24 cellular contexts compared by ENCODE assay signal in the genomic region with DNA sequence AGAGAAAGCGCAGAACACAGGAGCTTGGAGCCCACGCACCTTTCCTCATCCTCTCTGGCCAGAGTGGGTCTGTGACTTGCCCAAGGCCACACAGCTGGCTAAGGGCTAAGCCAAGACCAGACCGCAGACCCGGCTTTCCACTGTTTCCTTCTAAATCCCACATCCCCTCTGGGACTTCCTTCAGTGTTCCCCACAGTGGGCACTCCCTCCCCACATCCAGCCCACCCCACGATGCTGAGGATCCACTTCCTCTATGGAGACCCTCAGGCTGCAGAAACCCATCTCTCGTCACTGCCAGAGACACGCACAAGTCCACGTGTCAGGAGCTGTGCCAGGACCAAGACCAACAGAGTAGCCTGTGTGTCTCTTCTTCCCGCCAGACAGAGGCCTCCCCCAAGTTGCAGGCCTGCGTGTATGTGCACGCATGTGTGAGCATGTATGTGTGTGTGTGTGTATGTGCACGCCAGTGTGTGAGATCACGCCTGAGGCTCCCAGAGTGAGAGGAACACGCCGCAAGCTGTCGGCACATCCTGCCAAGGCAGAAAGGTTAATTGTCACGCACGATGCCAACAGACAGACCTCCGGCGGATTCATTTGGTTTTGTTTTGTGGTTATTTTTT. TPM values are rescaled to one million over a fixed set of nuclear protein-coding genes. Genes with fewer than 3 reads are reported as not detected.
A peak's percentile ranks its signal among the peaks of the same experiment; 100 is the strongest.
DNase-seq lines count a peak whose midpoint lies in the region; ATAC-seq lines count a peak whose summit lies in the region.
"Had no signal": no experiment of that assay in that cellular context is flagged by ENCODE, and none has a peak within 500 bp of the region (broad histone marks: within the 10 kb centered on the region; RNA-seq: fewer than 3 reads in every experiment).

No MANE protein-coding gene starts in this region.

- intact Hi-C loops in naive thymus-derived CD4-positive, alpha-beta T cell (cut with micrococcal nuclease): no loop called here

- peaks cover 0 to 9% (median 5%) of the 10 kb centered on the region in 3 experiments for H3K36me3 ChIP-seq in naive thymus-derived CD4-positive, alpha-beta T cell (ENCODE audit: control insufficient read depth in 2 of 3, insufficient read depth in 3 of 3, low read length in 3 of 3)
- H3K36me3 ChIP-seq: HAP-1, neutrophil had no signal

- no peak overlapping the region for H3K4me3 ChIP-seq in naive thymus-derived CD4-positive, alpha-beta T cell (ENCODE audit: low read length)
- H3K4me3 ChIP-seq: HAP-1, heart left ventricle, stomach had no signal

- H3K4me3 Mint-ChIP-seq in naive thymus-derived CD4-positive, alpha-beta T cell: peak overlapping the region in 1 of 10 donors; percentile 48
- H3K4me3 Mint-ChIP-seq: dendritic cell treated with granulocyte-macrophage colony-stimulating factor and Interleukin-4, amounts not matched to agents 40 ng/mL and 50 ng/mL, for 4 days; T-helper 1 cell treated with Interleukin-12 subunit alpha and Interleukin-12 subunit beta and Interleukin-4 antibody, amounts not matched to agents 30 μg/mL and 1 μg/mL, for 36 hours; WTC11 had no signal

- H3K36me3 Mint-ChIP-seq in naive thymus-derived CD4-positive, alpha-beta T cell: peaks cover 0 to 5% (median 4%) of the 10 kb centered on the region in 5 donors
- H3K36me3 Mint-ChIP-seq: CD14-positive monocyte had no signal

- H3K4me1 ChIP-seq in naive thymus-derived CD4-positive, alpha-beta T cell (ENCODE audit: control insufficient read depth in 2 of 2, insufficient read depth in 2 of 2, low read length in 2 of 2): no peaks in the 10 kb centered on the region
- H3K4me1 ChIP-seq: HAP-1, stomach had no signal

- peak overlapping the region in 3 of 9 donors; percentile 56 to 62 (median 56) for H3K27ac Mint-ChIP-seq in naive thymus-derived CD4-positive, alpha-beta T cell
- H3K27ac Mint-ChIP-seq: CD14-positive monocyte; dendritic cell treated with granulocyte-macrophage colony-stimulating factor and Interleukin-4, amounts not matched to agents 40 ng/mL and 50 ng/mL, for 4 days; T-helper 1 cell treated with Interleukin-12 subunit alpha and Interleukin-12 subunit beta and Interleukin-4 antibody, amounts not matched to agents 30 μg/mL and 1 μg/mL, for 36 hours; WTC11 had no signal

- no peaks in the 10 kb centered on the region for H3K27me3 ChIP-seq in naive thymus-derived CD4-positive, alpha-beta T cell (ENCODE audit: control insufficient read depth in 2 of 2, insufficient read depth in 2 of 2, low read length in 2 of 2)
- H3K27me3 ChIP-seq: heart left ventricle had no signal

- peak; percentile 46 for ATAC-seq in naive thymus-derived CD4-positive, alpha-beta T cell
- no peak for ATAC-seq in HG03457 (IDR thresholded peaks at IDR 0.05; ENCODE audit: unreplicated experiment)
- ATAC-seq: heart left ventricle, WTC11 had no signal

- peaks cover 0 to 24% (median 22%) of the 10 kb centered on the region in 5 donors for H3K27me3 Mint-ChIP-seq in naive thymus-derived CD4-positive, alpha-beta T cell

- H3K9me3 Mint-ChIP-seq in naive thymus-derived CD4-positive, alpha-beta T cell: peaks cover 0 to 8% (median 0%) of the 10 kb centered on the region in 11 donors
- H3K9me3 Mint-ChIP-seq: dendritic cell treated with granulocyte-macrophage colony-stimulating factor and Interleukin-4, amounts not matched to agents 40 ng/mL and 50 ng/mL, for 4 days; T-helper 1 cell treated with Interleukin-12 subunit alpha and Interleukin-12 subunit beta and Interleukin-4 antibody, amounts not matched to agents 30 μg/mL and 1 μg/mL, for 36 hours had no signal

- H3K4me1 Mint-ChIP-seq in naive thymus-derived CD4-positive, alpha-beta T cell: peaks cover 0 to 11% (median 6%) of the 10 kb centered on the region in 7 donors
- H3K4me1 Mint-ChIP-seq: CD14-positive monocyte had no signal

- CTCF ChIA-PET in naive thymus-derived CD4-positive, alpha-beta T cell (lab: Charles Lee): no interaction called here

- no peaks in the 10 kb centered on the region for H3K9me3 ChIP-seq in naive thymus-derived CD4-positive, alpha-beta T cell (ENCODE audit: control insufficient read depth in 2 of 3, low read length in 3 of 3)
- H3K9me3 ChIP-seq: HAP-1, heart left ventricle, neutrophil had no signal

- POLR2A ChIA-PET in naive thymus-derived CD4-positive, alpha-beta T cell (lab: Charles Lee): interaction anchor here (0.6 to 2.5 kb wide), 4 partner anchors 16 to 21 kb away, joined by 3 to 9 read pairs (median 3); a partner anchor contains a TSS

- DNase-seq in NCI-H2227 (lab: John Stamatoyannopoulos, UW; ENCODE audit: unreplicated experiment) (peak; percentile 26), NCI-H2227 treated with DMSO at 0.1 percent for 48 hours (lab: John Stamatoyannopoulos, UW) (no peak), MV-4-11 (lab: John Stamatoyannopoulos, UW) (peak; percentile 55), epidermal melanocyte (ENCODE audit: insufficient read length, low spot score) (peak; percentile 70), DMS153 treated with DMSO at 0.1 percent for 48 hours (lab: John Stamatoyannopoulos, UW; ENCODE audit: unreplicated experiment) (no peak)
- peak in 5 of 9 donors; percentile 33 to 55 (median 49) for DNase-seq in naive thymus-derived CD4-positive, alpha-beta T cell
- DNase-seq in activated CD4-positive, alpha-beta T cell treated with anti-CD3 and anti-CD28 coated beads, Interleukin-2, amount 50 U/mL, for 1 hour: no peak
- DNase-seq: 8988T; activated CD8-positive, alpha-beta memory T cell treated with anti-CD3 and anti-CD28 coated beads for 24 hours; DMS79 treated with DMSO at 0.1 percent for 48 hours; Kasumi-1; NCI-H1105 treated with DMSO at 0.1 percent for 48 hours; NK-92 treated with Interleukin-12 subunit alpha and Interleukin-12 subunit beta, amount 100 ng/mL, for 24 hours; retina; SHP77 treated with DMSO at 0.1 percent for 48 hours; stomach had no signal

- H3K27ac ChIP-seq in naive thymus-derived CD4-positive, alpha-beta T cell (ENCODE audit: low read depth, low read length): no peak overlapping the region
- H3K27ac ChIP-seq: heart left ventricle, neutrophil, stomach had no signal

RNA-seq across cellular contexts. Expression of a gene that starts 21.6 kb away (rescaled TPM):
- total RNA-seq in naive thymus-derived CD4-positive, alpha-beta T cell: 1 to 10 TPM in 4 of 5 experiments, under 1 TPM in 1; 0.56 to 9.5 (median 2.3) TPM
- polyA plus RNA-seq in naive thymus-derived CD4-positive, alpha-beta T cell: 1 to 10 TPM; 1.4 to 5.8 TPM
- polyA plus RNA-seq: CD14-positive monocyte had no signal

Comparison
In these comparisons a context has a peak if more than half of its experiments do, and no peak if none do; other contexts are left out.
1. DNase-seq: peak in NCI-H2227 (single experiment), MV-4-11 (single experiment), epidermal melanocyte (single experiment) and naive thymus-derived CD4-positive, alpha-beta T cell (5 of 9); none in NCI-H2227 treated with DMSO at 0.1 percent for 48 hours (single experiment), activated CD4-positive, alpha-beta T cell treated with anti-CD3 and anti-CD28 coated beads, Interleukin-2, amount 50 U/mL, for 1 hour (single experiment) and DMS153 treated with DMSO at 0.1 percent for 48 hours (single experiment).